ENCODE assay signal across 6 cellular contexts in genomic region chr9:62904061-62904460, GRCh38.
A peak's percentile ranks its signal among the peaks of the same experiment; 100 is the strongest.
DNase-seq lines count a peak whose midpoint lies in the region; ATAC-seq and TF ChIP-seq lines count a peak whose summit lies in the region.
"Not testable (repeated sequence)": the region's sequence is repeated elsewhere in the genome, so short reads cannot be mapped to it uniquely, and the experiment has no call there.

No MANE protein-coding gene starts in this region.

- not testable (repeated sequence) for H3K27ac ChIP-seq in esophagus muscularis mucosa (replicated peaks in 1 of 4); left lung; spleen

- not testable (repeated sequence) for H3K27me3 ChIP-seq in esophagus muscularis mucosa; left lung; spleen (replicated peaks in 1 of 7)

- DNase-seq in activated naive CD4-positive, alpha-beta T cell treated with anti-CD3 and anti-CD28 coated beads, Interleukin-2, amount 10 ng/mL, durations not matched to agents 7 days and 5 days: peak; percentile 11
- DNase-seq in esophagus muscularis mucosa (ENCODE audit: extremely low spot score): peak; percentile 50
- DNase-seq in cardiac septum (ENCODE audit: low spot score): peak; percentile 74
- DNase-seq in left lung: peak; percentile 21 to 48
- peak; percentile 80 for DNase-seq in posterior vena cava (ENCODE audit: low spot score)
- peak; percentile 65 for DNase-seq in spleen

- not testable (repeated sequence) for TF ChIP-seq EP300 in esophagus muscularis mucosa (IDR thresholded peaks at IDR 0.05)

- TF ChIP-seq CTCF in esophagus muscularis mucosa (IDR thresholded peaks at IDR 0.05); left lung (IDR thresholded peaks at IDR 0.05); spleen (IDR thresholded peaks at IDR 0.05 in 8 of 11, conservative IDR thresholded peaks at IDR 0.05 in 3 of 11): not testable (repeated sequence)

- H3K36me3 ChIP-seq in esophagus muscularis mucosa, left lung, spleen: not testable (repeated sequence)

- TF ChIP-seq POLR2A in esophagus muscularis mucosa (IDR thresholded peaks at IDR 0.05; ENCODE audit: low read depth); spleen (IDR thresholded peaks at IDR 0.05): not testable (repeated sequence)

- not testable (repeated sequence) for H3K27me3 Mint-ChIP-seq in activated naive CD4-positive, alpha-beta T cell treated with anti-CD3 and anti-CD28 coated beads, Interleukin-2, amount 10 ng/mL, durations not matched to agents 7 days and 5 days

- ATAC-seq in left lung: not testable (repeated sequence)

- H3K4me3 ChIP-seq in esophagus muscularis mucosa, left lung, spleen: not testable (repeated sequence)

- WGBS in esophagus muscularis mucosa: 81% methylated on average over 3 of the region's 3 CpGs
- WGBS in spleen, 5 donors: 88 to 94% (median 90%) methylated on average over 3 of the region's 3 CpGs

- not testable (repeated sequence) for H3K4me1 ChIP-seq in esophagus muscularis mucosa, left lung, spleen

- not testable (repeated sequence) for H3K4me1 Mint-ChIP-seq in activated naive CD4-positive, alpha-beta T cell treated with anti-CD3 and anti-CD28 coated beads, Interleukin-2, amount 10 ng/mL, durations not matched to agents 7 days and 5 days

- H3K27ac Mint-ChIP-seq in activated naive CD4-positive, alpha-beta T cell treated with anti-CD3 and anti-CD28 coated beads, Interleukin-2, amount 10 ng/mL, durations not matched to agents 7 days and 5 days: not testable (repeated sequence)

- H3K9me3 Mint-ChIP-seq in activated naive CD4-positive, alpha-beta T cell treated with anti-CD3 and anti-CD28 coated beads, Interleukin-2, amount 10 ng/mL, durations not matched to agents 7 days and 5 days: not testable (repeated sequence)

- H3K36me3 Mint-ChIP-seq in activated naive CD4-positive, alpha-beta T cell treated with anti-CD3 and anti-CD28 coated beads, Interleukin-2, amount 10 ng/mL, durations not matched to agents 7 days and 5 days: not testable (repeated sequence)

- not testable (repeated sequence) for H3K9me3 ChIP-seq in esophagus muscularis mucosa, left lung, spleen

- CTCF ChIA-PET in activated naive CD4-positive, alpha-beta T cell treated with anti-CD3 and anti-CD28 coated beads, Interleukin-2, amount 10 ng/mL, durations not matched to agents 7 days and 5 days (lab: Charles Lee): not testable (repeated sequence)

- intact Hi-C loops in esophagus muscularis mucosa (cut with DNase I); cardiac septum (cut with DNase I); left lung (cut with DNase I); posterior vena cava (cut with DNase I); spleen (cut with DNase I; ENCODE audit: low total_unique reads): not testable (repeated sequence)

- not testable (repeated sequence) for H3K4me3 Mint-ChIP-seq in activated naive CD4-positive, alpha-beta T cell treated with anti-CD3 and anti-CD28 coated beads, Interleukin-2, amount 10 ng/mL, durations not matched to agents 7 days and 5 days

Comparison
In these comparisons a context has a peak if more than half of its experiments do, and no peak if none do; other contexts are left out.
1. DNase-seq: peak in every context shown above with its lines; median percentile 80 in posterior vena cava; 74 in cardiac septum; 65 in spleen; 50 in esophagus muscularis mucosa; 34 in left lung; 11 in activated naive CD4-positive, alpha-beta T cell treated with anti-CD3 and anti-CD28 coated beads, Interleukin-2, amount 10 ng/mL, durations not matched to agents 7 days and 5 days.